19 cellular contexts compared by ENCODE assay signal in genomic region chr20:14523090-14523489, GRCh38.
DNase-seq lines count a peak whose midpoint lies in the region; ATAC-seq, FAIRE-seq and TF ChIP-seq lines count a peak whose summit lies in the region.
"Had no signal": no experiment of that assay in that cellular context is flagged by ENCODE, and none has a peak within 500 bp of the region (broad histone marks: within the 10 kb centered on the region; RNA-seq: fewer than 3 reads in every experiment).

No MANE protein-coding gene starts in this region.

- H3K4me3 ChIP-seq in GM23248 (no peak overlapping the region), PC-3 (ENCODE audit: low read length) (no peak overlapping the region), endothelial cell of umbilical vein (replicated peaks in 1 of 3; ENCODE audit: insufficient read depth in 1 of 3, low read depth in 1 of 3, low read length in 3 of 3) (no peak overlapping the region)
- H3K4me3 ChIP-seq: BLaER1 treated with 17β-estradiol and CSF1 and Interleukin-3, amounts not matched to agents 10 nM and 100 nM; PC-9 had no signal

- H3K4me2 ChIP-seq in GM23248 (ENCODE audit: unreplicated experiment) (peak overlapping the region; percentile 3), PC-3 (ENCODE audit: low read length) (no peak overlapping the region), endothelial cell of umbilical vein (ENCODE audit: insufficient read depth, low read length) (no peak overlapping the region)
- H3K4me2 ChIP-seq: BLaER1 treated with 17β-estradiol and CSF1 and Interleukin-3, amounts not matched to agents 10 nM and 100 nM; PC-9 had no signal

- H3K27me3 ChIP-seq in GM23248 (replicated peaks; ENCODE audit: insufficient read depth), result no peaks in the 10 kb centered on the region
- H3K27me3 ChIP-seq in PC-3 (ENCODE audit: low read length), result no peaks in the 10 kb centered on the region
- H3K27me3 ChIP-seq in endothelial cell of umbilical vein (ENCODE audit: control insufficient read depth in 2 of 2, insufficient read depth in 2 of 2, low read length in 2 of 2), result no peaks in the 10 kb centered on the region
- H3K27me3 ChIP-seq: BLaER1 treated with 17β-estradiol and CSF1 and Interleukin-3, amounts not matched to agents 10 nM and 100 nM had no signal

- in situ Hi-C loops in GM23248 (cut with MboI), result no loop called here

- 44 to 47% methylated on average over 4 of the region's 4 CpGs for WGBS in GM23248 (ENCODE audit: low coverage in 1 of 2, low lambda C conversion rate in 2 of 2, missing lambda C conversion rate in 2 of 2), 2 experiments

- no peaks in the 10 kb centered on the region for H3K36me3 ChIP-seq in GM23248 (ENCODE audit: low read depth)
- no peaks in the 10 kb centered on the region for H3K36me3 ChIP-seq in PC-3 (ENCODE audit: low read depth, low read length)
- no peaks in the 10 kb centered on the region for H3K36me3 ChIP-seq in endothelial cell of umbilical vein (ENCODE audit: control insufficient read depth in 2 of 2, extremely low read depth in 1 of 2, insufficient read depth in 2 of 2, low read length in 2 of 2)
- H3K36me3 ChIP-seq: BLaER1 treated with 17β-estradiol and CSF1 and Interleukin-3, amounts not matched to agents 10 nM and 100 nM had no signal

- H3K9me1 ChIP-seq in endothelial cell of umbilical vein (replicated peaks; ENCODE audit: control insufficient read depth, extremely low read depth, insufficient read depth, low read length), result no peaks in the 10 kb centered on the region

- H3K79me2 ChIP-seq in GM23248 (ENCODE audit: insufficient read depth), result no peaks in the 10 kb centered on the region
- no peaks in the 10 kb centered on the region for H3K79me2 ChIP-seq in PC-3 (ENCODE audit: low read length)
- no peaks in the 10 kb centered on the region for H3K79me2 ChIP-seq in endothelial cell of umbilical vein (ENCODE audit: control insufficient read depth, insufficient read depth, low read length)

- FAIRE-seq in endothelial cell of umbilical vein (lab: Jason Lieb, UNC) (no peak), frontal cortex (lab: Jason Lieb, UNC) (no peak)
- FAIRE-seq: A204.1, GM12892 had no signal

- POLR2A ChIA-PET in PC-3 (lab: Charles Lee; ENCODE audit: unreplicated experiment) (no interaction called here), endothelial cell of umbilical vein (lab: Charles Lee) (no interaction called here)

- TF ChIP-seq CTCF in PC-3 (conservative IDR thresholded peaks at IDR 0.05; ENCODE audit: low read depth, low read length) (no peak), endothelial cell of umbilical vein (IDR thresholded peaks at IDR 0.05; ENCODE audit: extremely low read depth in 1 of 2, insufficient read depth in 1 of 2, low read depth in 1 of 2, low read length in 2 of 2) (no peak)

- ATAC-seq in PC-3 (no peak), HG03457 (IDR thresholded peaks at IDR 0.05; ENCODE audit: unreplicated experiment) (no peak), HG02571 (IDR thresholded peaks at IDR 0.05; ENCODE audit: unreplicated experiment) (no peak)

- intact Hi-C loops in PC-3 (cut with micrococcal nuclease), result no loop called here
- intact Hi-C loops in endothelial cell of umbilical vein (cut with micrococcal nuclease), result no loop called here

- BruUV-seq in PC-3 (replicated peaks; lab: Mats Ljungman, UMichigan) (no TSS peak), endothelial cell of umbilical vein (replicated peaks; lab: Mats Ljungman, UMichigan) (no TSS peak)

- peak overlapping the region; percentile 62 for H2AFZ ChIP-seq in GM23248
- H2AFZ ChIP-seq in PC-3 (ENCODE audit: low read length), result no peak overlapping the region
- H2AFZ ChIP-seq in endothelial cell of umbilical vein (ENCODE audit: low read depth, low read length), result peak overlapping the region; percentile 15
- H2AFZ ChIP-seq: PC-9 had no signal

- H3K9ac ChIP-seq in GM23248 (no peak overlapping the region), PC-3 (ENCODE audit: low read length) (no peak overlapping the region), endothelial cell of umbilical vein (replicated peaks; ENCODE audit: extremely low read depth, insufficient read depth, low read length) (no peak overlapping the region)
- H3K9ac ChIP-seq: BLaER1 treated with 17β-estradiol and CSF1 and Interleukin-3, amounts not matched to agents 10 nM and 100 nM had no signal

- TF ChIP-seq POLR2A in endothelial cell of umbilical vein (IDR thresholded peaks at IDR 0.05; ENCODE audit: low read depth, low read length), result no peak

- H4K20me1 ChIP-seq in GM23248 (ENCODE audit: insufficient read depth) (no peaks in the 10 kb centered on the region), PC-3 (ENCODE audit: low read length) (no peaks in the 10 kb centered on the region), endothelial cell of umbilical vein (replicated peaks; ENCODE audit: control insufficient read depth, extremely low read depth, insufficient read depth, low read length) (no peaks in the 10 kb centered on the region)
- H4K20me1 ChIP-seq: BLaER1 treated with 17β-estradiol and CSF1 and Interleukin-3, amounts not matched to agents 10 nM and 100 nM had no signal

- no peaks in the 10 kb centered on the region for H3K9me3 ChIP-seq in GM23248 (ENCODE audit: low read depth)
- H3K9me3 ChIP-seq in PC-3 (ENCODE audit: low read length), result no peaks in the 10 kb centered on the region
- no peaks in the 10 kb centered on the region for H3K9me3 ChIP-seq in endothelial cell of umbilical vein (replicated peaks; ENCODE audit: control insufficient read depth, insufficient read depth, low read length)
- H3K9me3 ChIP-seq: BLaER1 treated with 17β-estradiol and CSF1 and Interleukin-3, amounts not matched to agents 10 nM and 100 nM had no signal

- no peaks in the 10 kb centered on the region for H3K9me2 ChIP-seq in GM23248 (ENCODE audit: insufficient read depth)
- no peaks in the 10 kb centered on the region for H3K9me2 ChIP-seq in PC-3 (replicated peaks; ENCODE audit: low read length)

- dilution Hi-C loops in endothelial cell of umbilical vein (cut with MboI; ENCODE audit: extremely low pct_ligation_motif_present, low sequenced_read_pairs), result no loop called here

- DNase-seq in GM23248, result peak; percentile 47
- peak; percentile 20 for DNase-seq in PC-3
- no peak for DNase-seq in endothelial cell of umbilical vein (ENCODE audit: low read depth, low spot score)
- DNase-seq in kidney tubule cell (ENCODE audit: low spot score), result peak; percentile 60
- no peak for DNase-seq in frontal cortex (ENCODE audit: low spot score in 2 of 2)
- DNase-seq in NCI-H345 treated with DMSO at 0.1 percent for 48 hours (lab: John Stamatoyannopoulos, UW; ENCODE audit: unreplicated experiment), result no peak
- DNase-seq: HFFc6, KBM-7, NCI-H1436, NCI-H2029, NCI-H2171, NCI-H774, PC-9 had no signal

- CTCF ChIA-PET in PC-3 (lab: Charles Lee), result no interaction called here
- CTCF ChIA-PET in endothelial cell of umbilical vein (lab: Charles Lee), result no interaction called here

- H3K27ac ChIP-seq in GM23248, result no peak overlapping the region; the same call in 1 of the 2 replicates
- H3K27ac ChIP-seq in PC-3 (ENCODE audit: low read length), result no peak overlapping the region
- no peak overlapping the region for H3K27ac ChIP-seq in endothelial cell of umbilical vein (ENCODE audit: insufficient read depth, low read depth, low read length)
- H3K27ac ChIP-seq: BLaER1 treated with 17β-estradiol and CSF1 and Interleukin-3, amounts not matched to agents 10 nM and 100 nM; HL-60; PC-9 had no signal

- H3F3A ChIP-seq in GM23248 (ENCODE audit: insufficient read depth), result 0 out of 2 replicates have a peak, but pooled peaks cover 4% of the 10 kb centered on the region
- no peaks in the 10 kb centered on the region for H3F3A ChIP-seq in PC-3 (ENCODE audit: low read length, unreplicated experiment)

- H3K4me1 ChIP-seq in GM23248 (ENCODE audit: insufficient read depth) (peaks cover 32% of the 10 kb centered on the region; the same call in 1 of the 2 replicates), PC-3 (ENCODE audit: insufficient read depth, low read length) (peaks cover 16% of the 10 kb centered on the region), endothelial cell of umbilical vein (ENCODE audit: control insufficient read depth, extremely low read depth, insufficient read depth, low read length) (no peaks in the 10 kb centered on the region)
- H3K4me1 ChIP-seq: BLaER1 treated with 17β-estradiol and CSF1 and Interleukin-3, amounts not matched to agents 10 nM and 100 nM had no signal

TF ChIP-seq in endothelial cell of umbilical vein, 7 proteins besides CTCF, POLR2A, EP300 and RAD21:
- TF ChIP-seq JUN (IDR thresholded peaks at IDR 0.05; ENCODE audit: borderline replicate concordance, insufficient read depth, insufficient read length, low read depth) (no peak), FOS (IDR thresholded peaks at IDR 0.05; ENCODE audit: borderline replicate concordance, insufficient read depth, low read length) (no peak), GATA2 (IDR thresholded peaks at IDR 0.05; ENCODE audit: insufficient read depth, insufficient read length, low read depth, low read length) (no peak), POLR2AphosphoS5 (IDR thresholded peaks at IDR 0.05; ENCODE audit: insufficient read depth, low read depth, low read length) (no peak), EZH2 (IDR thresholded peaks at IDR 0.05; ENCODE audit: borderline replicate concordance, low read depth, low read length, severe bottlenecking) (no peak), MYC (IDR thresholded peaks at IDR 0.05; ENCODE audit: low read depth, low read length) (no peak)
- TF ChIP-seq, protein P1, sequence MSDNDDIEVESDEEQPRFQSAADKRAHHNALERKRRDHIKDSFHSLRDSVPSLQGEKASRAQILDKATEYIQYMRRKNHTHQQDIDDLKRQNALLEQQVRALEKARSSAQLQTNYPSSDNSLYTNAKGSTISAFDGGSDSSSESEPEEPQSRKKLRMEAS (IDR thresholded peaks at IDR 0.05; ENCODE audit: insufficient read depth, insufficient read length), result no peak
TF ChIP-seq in endothelial cell of umbilical vein: peak in this region for 0.

Comparison
In these comparisons a context has a peak if more than half of its experiments do, and no peak if none do; other contexts are left out.
1. DNase-seq: peak in GM23248 (single experiment), PC-3 (single experiment) and kidney tubule cell (single experiment); none in endothelial cell of umbilical vein (single experiment), frontal cortex (0 of 2) and NCI-H345 treated with DMSO at 0.1 percent for 48 hours (single experiment).